In genomic region chr5:142785211-142785610, GRCh38 we compare ENCODE assay signal across 19 cellular contexts. TPM values are rescaled to one million over a fixed set of nuclear protein-coding genes. Genes with fewer than 3 reads are reported as not detected.
DNase-seq lines count a peak whose midpoint lies in the region; ATAC-seq and TF ChIP-seq lines count a peak whose summit lies in the region.
"Had no signal": no experiment of that assay in that cellular context is flagged by ENCODE, and none has a peak within 500 bp of the region (broad histone marks: within the 10 kb centered on the region; RNA-seq: fewer than 3 reads in every experiment).

No MANE protein-coding gene starts in this region.

- H3K9me3 ChIP-seq in Panc1 (ENCODE audit: control insufficient read depth, insufficient read depth, low read depth, low read length): no peaks in the 10 kb centered on the region
- H3K9me3 ChIP-seq: transverse colon had no signal

- peak overlapping the region; percentile 25 for H3K4me3 Mint-ChIP-seq in stimulated activated naive CD8-positive, alpha-beta T cell treated with anti-CD3 and anti-CD28 coated beads, Interleukin-15, Interleukin-2, amounts not matched to agents 100 ng/mL and 50 ng/mL, for 24 hours

- H3K27me3 ChIP-seq in Panc1 (ENCODE audit: control insufficient read depth, insufficient read depth, low read length): no peaks in the 10 kb centered on the region
- H3K27me3 ChIP-seq: transverse colon had no signal

- no peaks in the 10 kb centered on the region for H3K36me3 ChIP-seq in Panc1 (ENCODE audit: control insufficient read depth, insufficient read depth, low read length)
- H3K36me3 ChIP-seq: transverse colon had no signal

- peaks cover 47% of the 10 kb centered on the region for H3K4me1 ChIP-seq in Panc1 (ENCODE audit: control insufficient read depth, insufficient read depth, low read length)

- H3K27ac Mint-ChIP-seq in stimulated activated naive CD8-positive, alpha-beta T cell treated with anti-CD3 and anti-CD28 coated beads, Interleukin-15, Interleukin-2, amounts not matched to agents 100 ng/mL and 50 ng/mL, for 24 hours: no peak overlapping the region
- H3K27ac Mint-ChIP-seq: stimulated activated naive CD8-positive, alpha-beta T cell treated with anti-CD3 and anti-CD28 coated beads, Interleukin-15, amount 100 ng/mL, for 72 hours had no signal

- H3K27me3 Mint-ChIP-seq in stimulated activated naive CD8-positive, alpha-beta T cell treated with anti-CD3 and anti-CD28 coated beads, Interleukin-15, Interleukin-2, amounts not matched to agents 100 ng/mL and 50 ng/mL, for 24 hours: no peaks in the 10 kb centered on the region
- H3K27me3 Mint-ChIP-seq: stimulated activated naive CD8-positive, alpha-beta T cell treated with anti-CD3 and anti-CD28 coated beads, Interleukin-15, amount 100 ng/mL, for 72 hours had no signal

- no peaks in the 10 kb centered on the region for H3K9me3 Mint-ChIP-seq in stimulated activated naive CD8-positive, alpha-beta T cell treated with anti-CD3 and anti-CD28 coated beads, Interleukin-15, Interleukin-2, amounts not matched to agents 100 ng/mL and 50 ng/mL, for 24 hours
- H3K9me3 Mint-ChIP-seq: stimulated activated naive CD8-positive, alpha-beta T cell treated with anti-CD3 and anti-CD28 coated beads, Interleukin-15, amount 100 ng/mL, for 72 hours had no signal

- ATAC-seq in stimulated activated naive CD8-positive, alpha-beta T cell treated with anti-CD3 and anti-CD28 coated beads, Interleukin-15, Interleukin-2, amounts not matched to agents 100 U/mL and 50 U/mL, for 24 hours: no peak
- no peak for ATAC-seq in Panc1
- ATAC-seq in esophagus mucosa: no peak
- ATAC-seq: sciatic nerve; stimulated activated naive CD8-positive, alpha-beta T cell treated with anti-CD3 and anti-CD28 coated beads, Interleukin-15, amount 100 ng/mL, for 72 hours had no signal

- H3K4me1 Mint-ChIP-seq in stimulated activated naive CD8-positive, alpha-beta T cell treated with anti-CD3 and anti-CD28 coated beads, Interleukin-15, Interleukin-2, amounts not matched to agents 100 ng/mL and 50 ng/mL, for 24 hours (ENCODE audit: low read depth): peaks cover 67% of the 10 kb centered on the region

- POLR2A ChIA-PET in Panc1 (lab: Charles Lee): no interaction called here

- no peak for DNase-seq in stimulated activated naive CD8-positive, alpha-beta T cell treated with anti-CD3 and anti-CD28 coated beads, Interleukin-15, Interleukin-2, amounts not matched to agents 100 U/mL and 50 U/mL, for 24 hours
- no peak for DNase-seq in Panc1 (ENCODE audit: low read depth, low spot score)
- DNase-seq in fibroblast of mammary gland (ENCODE audit: low read depth): peak; percentile 33
- no peak for DNase-seq in COLO829 (ENCODE audit: low spot score)
- no peak for DNase-seq in G401 (ENCODE audit: low spot score)
- no peak for DNase-seq in retina
- DNase-seq: DMS153; foreskin melanocyte; GOT3; hippocampal formation; KBM-7; NCI-H1436 treated with DMSO at 0.1 percent for 48 hours; NCI-H446 treated with DMSO at 0.1 percent for 48 hours; posterior cingulate gyrus; stimulated activated naive CD8-positive, alpha-beta T cell treated with anti-CD3 and anti-CD28 coated beads, Interleukin-15, amount 100 ng/mL, for 72 hours; transverse colon had no signal

- TF ChIP-seq CTCF in Panc1 (IDR thresholded peaks at IDR 0.05) (no peak), fibroblast of mammary gland (conservative IDR thresholded peaks at IDR 0.05; ENCODE audit: control insufficient read depth, insufficient read depth, low read depth, low read length) (no peak)

- in situ Hi-C loops in Panc1 (cut with HindIII; ENCODE audit: low pct_unique_long_range_greater_than_20kb, low sequenced_read_pairs) (no loop called here), G401 (cut with HindIII; ENCODE audit: low sequenced_read_pairs) (no loop called here)

- CTCF ChIA-PET in Panc1 (lab: Charles Lee): no interaction called here

- peak overlapping the region; percentile 36; the same call in 1 of the 2 replicates for H3K27ac ChIP-seq in Panc1 (ENCODE audit: low read length)

- H3K36me3 Mint-ChIP-seq in stimulated activated naive CD8-positive, alpha-beta T cell treated with anti-CD3 and anti-CD28 coated beads, Interleukin-15, Interleukin-2, amounts not matched to agents 100 ng/mL and 50 ng/mL, for 24 hours (ENCODE audit: low read depth): peaks cover 3% of the 10 kb centered on the region

- intact Hi-C loops in Panc1 (cut with micrococcal nuclease; ENCODE audit: unreplicated experiment): no loop called here

- H3K4me3 ChIP-seq in Panc1 (ENCODE audit: low read depth in 2 of 2, low read length in 2 of 2) (no peak overlapping the region), fibroblast of mammary gland (ENCODE audit: control insufficient read depth, low read depth, low read length) (no peak overlapping the region)
- H3K4me3 ChIP-seq: transverse colon had no signal

- no TSS peak for BruUV-seq in Panc1 (replicated peaks; lab: Mats Ljungman, UMichigan)

RNA-seq across cellular contexts. Expression of gene ARHGAP26, which starts 15.0 kb away (rescaled TPM):
- total RNA-seq in Panc1 (2021; ENCODE audit: unreplicated experiment) (65.5 TPM), esophagus mucosa (7.1 TPM)
- polyA plus RNA-seq in Panc1 (2012; ENCODE audit: insufficient read length): 24.0 TPM
- not detected in 2 replicates for total RNA-seq in G401 (2014; rRNA removed; shearing (Covaris generic))
